In the genomic region with DNA sequence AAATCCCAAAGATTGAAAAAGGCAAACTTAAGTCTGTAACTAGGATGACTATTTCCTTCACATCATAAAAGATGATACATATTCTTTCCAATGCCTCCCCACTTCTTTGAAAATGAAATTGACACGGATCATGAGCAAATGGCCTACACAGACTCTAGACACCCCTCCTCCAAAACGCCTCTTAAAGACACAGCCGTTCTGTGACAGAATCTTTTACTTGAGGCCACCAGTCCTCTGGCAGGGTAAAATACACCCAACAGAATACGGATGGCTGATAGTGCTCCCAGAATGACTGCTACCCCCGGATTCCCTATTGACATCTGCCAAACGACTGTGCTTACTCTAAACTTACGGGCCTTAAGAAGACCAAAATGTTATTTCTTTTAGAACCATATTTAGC, we compare ENCODE assay signal across 9 cellular contexts.
A peak's percentile ranks its signal among the peaks of the same experiment; 100 is the strongest.
DNase-seq lines count a peak whose midpoint lies in the region; ATAC-seq, FAIRE-seq and TF ChIP-seq lines count a peak whose summit lies in the region.
"Had no signal": no experiment of that assay in that cellular context is flagged by ENCODE, and none has a peak within 500 bp of the region (broad histone marks: within the 10 kb centered on the region; RNA-seq: fewer than 3 reads in every experiment).

No MANE protein-coding gene starts in this region.

- no peaks in the 10 kb centered on the region for H3K36me3 Mint-ChIP-seq in MCF 10A (ENCODE audit: insufficient read depth, unreplicated experiment)

- peak overlapping the region; percentile 3 for H2AFZ ChIP-seq in K562 (ENCODE audit: low read depth, low read length)

- H3K4me3 Mint-ChIP-seq in MCF 10A (ENCODE audit: unreplicated experiment) = no peak overlapping the region

- H3K79me2 ChIP-seq in K562 (ENCODE audit: control insufficient read depth, insufficient read depth, low read length) = peaks cover 62% of the 10 kb centered on the region

- H3K36me3 ChIP-seq in breast epithelium (no peaks in the 10 kb centered on the region), K562 (ENCODE audit: control insufficient read depth, insufficient read depth, low read length) (no peaks in the 10 kb centered on the region), thyroid gland (no peaks in the 10 kb centered on the region)

- TF ChIP-seq POLR2A in breast epithelium (IDR thresholded peaks at IDR 0.05) (no peak), K562 (conservative IDR thresholded peaks at IDR 0.05) (no peak), thyroid gland (IDR thresholded peaks at IDR 0.05) (no peak)

- H3K27me3 ChIP-seq in breast epithelium (no peaks in the 10 kb centered on the region), K562 (ENCODE audit: control insufficient read depth in 2 of 2, insufficient read depth in 2 of 2, low read length in 2 of 2) (no peaks in the 10 kb centered on the region), thyroid gland (no peaks in the 10 kb centered on the region)

- ATAC-seq in K562 (peak; percentile 75), left lobe of liver (peak; percentile 18)

- POLR2A ChIA-PET in MCF 10A (lab: Yijun Ruan, JAX) (interaction anchor here (1.4 kb wide), 1 partner anchor 71 kb away, joined by 3 read pairs; no protein-coding TSS in a partner anchor), K562 (lab: Yijun Ruan, JAX) (no interaction called here)

- peak overlapping the region; percentile 32 for H3K27ac Mint-ChIP-seq in MCF 10A (ENCODE audit: low read depth, unreplicated experiment)

- BruUV-seq in MCF 10A (replicated peaks; lab: Mats Ljungman, UMichigan) (no TSS peak), K562 (replicated peaks; lab: Mats Ljungman, UMichigan) (no TSS peak)

- 0 out of 4 replicates have a peak overlapping the region, but pooled peaks of 1 of the 2 experiments have one; percentile 15 for H3K9ac ChIP-seq in K562 (ENCODE audit: insufficient read depth in 1 of 2, low read depth in 2 of 2, low read length in 2 of 2)

- FAIRE-seq in K562 (lab: Jason Lieb, UNC) = no peak

- H3K9me3 Mint-ChIP-seq in MCF 10A (ENCODE audit: unreplicated experiment) = no peaks in the 10 kb centered on the region

- H3K9me1 ChIP-seq in K562 (ENCODE audit: control insufficient read depth, insufficient read depth, low read length) = peaks cover 6% of the 10 kb centered on the region

- H4K20me1 ChIP-seq in K562 (replicated peaks; ENCODE audit: control insufficient read depth, insufficient read depth, low read length) = peaks cover 23% of the 10 kb centered on the region; the same call in 1 of the 2 replicates

- intact Hi-C loops in MCF 10A (cut with micrococcal nuclease) (no loop called here), breast epithelium (cut with DNase I; ENCODE audit: low total_unique reads) (no loop called here), K562 (cut with micrococcal nuclease) (loop anchor here (10.0 kb wide), 1 partner anchor 79 kb away; no protein-coding TSS in a partner anchor), thyroid gland (cut with DNase I) (no loop called here)

- H3K4me2 ChIP-seq in K562 (ENCODE audit: insufficient read depth, low read length) = peak overlapping the region; percentile 62

- H3K4me3 ChIP-seq in breast epithelium = no peak overlapping the region
- H3K4me3 ChIP-seq in K562 = no peak overlapping the region
- H3K4me3 ChIP-seq in thyroid gland (replicated peaks in 1 of 3) = no peak overlapping the region

- no peaks in the 10 kb centered on the region for H3K27me3 Mint-ChIP-seq in MCF 10A (ENCODE audit: insufficient read depth, unreplicated experiment)

- no peaks in the 10 kb centered on the region for H3K9me3 ChIP-seq in breast epithelium
- no peaks in the 10 kb centered on the region for H3K9me3 ChIP-seq in K562 (replicated peaks; ENCODE audit: control insufficient read depth, insufficient read depth, low read depth, low read length)
- no peaks in the 10 kb centered on the region for H3K9me3 ChIP-seq in thyroid gland

- CTCF ChIA-PET in MCF 10A (lab: Yijun Ruan, JAX) (no interaction called here), K562 (lab: Yijun Ruan, JAX; ENCODE audit: low intra/inter-chr PET ratio) (no interaction called here)

- H3K27ac ChIP-seq in breast epithelium (no peak overlapping the region), K562 (ENCODE audit: extremely low read depth, low read depth, low read length) (peak overlapping the region; percentile 47; the same call in 2 of the 3 replicates), thyroid gland (peak overlapping the region; percentile 83 to 94 (median 84))

- WGBS in K562 (ENCODE audit: insufficient coverage, low coverage, missing lambda C conversion rate) = 10% methylated on average over 7 of the region's 7 CpGs
- 31 to 47% methylated on average over 7 of the region's 7 CpGs for WGBS in thyroid gland, 2 donors

- no peak for TF ChIP-seq CTCF in MCF 10A (IDR thresholded peaks at IDR 0.05; ENCODE audit: unreplicated experiment)
- TF ChIP-seq CTCF in breast epithelium (IDR thresholded peaks at IDR 0.05) = no peak
- no peak for TF ChIP-seq CTCF in K562 (IDR thresholded peaks at IDR 0.05 in 2 of 3, conservative IDR thresholded peaks at IDR 0.05 in 1 of 3; ENCODE audit: insufficient read depth in 2 of 3, low read depth in 1 of 3, low read length in 3 of 3)
- no peak for TF ChIP-seq CTCF in thyroid gland (IDR thresholded peaks at IDR 0.05)

- H3K4me1 Mint-ChIP-seq in MCF 10A (ENCODE audit: insufficient read depth, unreplicated experiment) = peaks cover 21% of the 10 kb centered on the region

- TF ChIP-seq RAD21 in K562 (CRISPR knock-in tag; conservative IDR thresholded peaks at IDR 0.05 in 1 of 2, IDR thresholded peaks at IDR 0.05 in 1 of 2) = no peak

- TF ChIP-seq EP300 in K562 (IDR thresholded peaks at IDR 0.05; ENCODE audit: low read length) = no peak

- H3K4me1 ChIP-seq in breast epithelium (no peaks in the 10 kb centered on the region), K562 (replicated peaks in 1 of 2; ENCODE audit: control insufficient read depth in 2 of 2, insufficient read depth in 2 of 2, low read length in 2 of 2) (peaks cover 0 to 43% of the 10 kb centered on the region in 2 experiments; a peak in 4 of 5 replicates), thyroid gland (peaks cover 47 to 55% of the 10 kb centered on the region in 2 donors)

- in situ Hi-C loops in K562 (cut with MboI) = no loop called here

- DNase-seq in MCF 10A (ENCODE audit: unreplicated experiment) = no peak
- DNase-seq in breast epithelium (ENCODE audit: low spot score in 2 of 2) = no peak
- peak in 2 of 4 experiments; percentile 16 to 56 for DNase-seq in K562 (ENCODE audit: extremely low read depth in 1 of 4, low spot score in 3 of 4)
- no peak for DNase-seq in left lobe of liver (ENCODE audit: low spot score)
- no peak for DNase-seq in thyroid gland
- DNase-seq in occipital lobe (lab: John Stamatoyannopoulos, UW) = no peak
- no peak for DNase-seq in A172 (ENCODE audit: low spot score)
- no peak for DNase-seq in 8988T
- DNase-seq: activated CD4-positive, CD25-positive, alpha-beta regulatory T cell had no signal

TF ChIP-seq in K562, 482 proteins besides CTCF, POLR2A, EP300 and RAD21 (continues in another document):
- TF ChIP-seq, protein P1, sequence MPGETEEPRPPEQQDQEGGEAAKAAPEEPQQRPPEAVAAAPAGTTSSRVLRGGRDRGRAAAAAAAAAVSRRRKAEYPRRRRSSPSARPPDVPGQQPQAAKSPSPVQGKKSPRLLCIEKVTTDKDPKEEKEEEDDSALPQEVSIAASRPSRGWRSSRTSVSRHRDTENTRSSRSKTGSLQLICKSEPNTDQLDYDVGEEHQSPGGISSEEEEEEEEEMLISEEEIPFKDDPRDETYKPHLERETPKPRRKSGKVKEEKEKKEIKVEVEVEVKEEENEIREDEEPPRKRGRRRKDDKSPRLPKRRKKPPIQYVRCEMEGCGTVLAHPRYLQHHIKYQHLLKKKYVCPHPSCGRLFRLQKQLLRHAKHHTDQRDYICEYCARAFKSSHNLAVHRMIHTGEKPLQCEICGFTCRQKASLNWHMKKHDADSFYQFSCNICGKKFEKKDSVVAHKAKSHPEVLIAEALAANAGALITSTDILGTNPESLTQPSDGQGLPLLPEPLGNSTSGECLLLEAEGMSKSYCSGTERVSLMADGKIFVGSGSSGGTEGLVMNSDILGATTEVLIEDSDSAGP (CRISPR knock-in tag; IDR thresholded peaks at IDR 0.05) = peak; percentile 76; the same call in 1 of the 2 replicates
- TF ChIP-seq, protein P2, sequence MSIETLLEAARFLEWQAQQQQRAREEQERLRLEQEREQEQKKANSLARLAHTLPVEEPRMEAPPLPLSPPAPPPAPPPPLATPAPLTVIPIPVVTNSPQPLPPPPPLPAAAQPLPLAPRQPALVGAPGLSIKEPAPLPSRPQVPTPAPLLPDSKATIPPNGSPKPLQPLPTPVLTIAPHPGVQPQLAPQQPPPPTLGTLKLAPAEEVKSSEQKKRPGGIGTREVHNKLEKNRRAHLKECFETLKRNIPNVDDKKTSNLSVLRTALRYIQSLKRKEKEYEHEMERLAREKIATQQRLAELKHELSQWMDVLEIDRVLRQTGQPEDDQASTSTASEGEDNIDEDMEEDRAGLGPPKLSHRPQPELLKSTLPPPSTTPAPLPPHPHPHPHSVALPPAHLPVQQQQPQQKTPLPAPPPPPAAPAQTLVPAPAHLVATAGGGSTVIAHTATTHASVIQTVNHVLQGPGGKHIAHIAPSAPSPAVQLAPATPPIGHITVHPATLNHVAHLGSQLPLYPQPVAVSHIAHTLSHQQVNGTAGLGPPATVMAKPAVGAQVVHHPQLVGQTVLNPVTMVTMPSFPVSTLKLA (conservative IDR thresholded peaks at IDR 0.05) = 0 out of 4 replicates have a peak, but pooled peaks of 1 of the 2 experiments have one; percentile 17
- TF ChIP-seq FOXK2 (conservative IDR thresholded peaks at IDR 0.05 in 1 of 2, IDR thresholded peaks at IDR 0.05 in 1 of 2; ENCODE audit: low read depth in 2 of 2) (peak; percentile 25 to 50; a peak in 1 of 4 replicates), SNIP1 (IDR thresholded peaks at IDR 0.05; ENCODE audit: low read depth) (no peak), ZNF263 (CRISPR knock-in tag; IDR thresholded peaks at IDR 0.05; ENCODE audit: borderline replicate concordance) (0 out of 2 replicates have a peak, but pooled peaks have one; percentile 27)
- TF ChIP-seq, protein P3, sequence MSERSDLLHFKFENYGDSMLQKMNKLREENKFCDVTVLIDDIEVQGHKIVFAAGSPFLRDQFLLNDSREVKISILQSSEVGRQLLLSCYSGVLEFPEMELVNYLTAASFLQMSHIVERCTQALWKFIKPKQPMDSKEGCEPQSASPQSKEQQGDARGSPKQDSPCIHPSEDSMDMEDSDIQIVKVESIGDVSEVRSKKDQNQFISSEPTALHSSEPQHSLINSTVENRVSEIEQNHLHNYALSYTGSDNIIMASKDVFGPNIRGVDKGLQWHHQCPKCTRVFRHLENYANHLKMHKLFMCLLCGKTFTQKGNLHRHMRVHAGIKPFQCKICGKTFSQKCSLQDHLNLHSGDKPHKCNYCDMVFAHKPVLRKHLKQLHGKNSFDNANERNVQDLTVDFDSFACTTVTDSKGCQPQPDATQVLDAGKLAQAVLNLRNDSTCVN (CRISPR knock-in tag; IDR thresholded peaks at IDR 0.05) = no peak
- TF ChIP-seq, protein P4, sequence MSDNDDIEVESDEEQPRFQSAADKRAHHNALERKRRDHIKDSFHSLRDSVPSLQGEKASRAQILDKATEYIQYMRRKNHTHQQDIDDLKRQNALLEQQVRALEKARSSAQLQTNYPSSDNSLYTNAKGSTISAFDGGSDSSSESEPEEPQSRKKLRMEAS (CRISPR knock-in tag; IDR thresholded peaks at IDR 0.05) = no peak

Comparison
In these comparisons a context has a peak if more than half of its experiments do, and no peak if none do; other contexts are left out.
1. H3K27ac ChIP-seq: peak in K562 (single experiment) and thyroid gland (3 of 3); none in breast epithelium (0 of 2).